In the genomic region with DNA sequence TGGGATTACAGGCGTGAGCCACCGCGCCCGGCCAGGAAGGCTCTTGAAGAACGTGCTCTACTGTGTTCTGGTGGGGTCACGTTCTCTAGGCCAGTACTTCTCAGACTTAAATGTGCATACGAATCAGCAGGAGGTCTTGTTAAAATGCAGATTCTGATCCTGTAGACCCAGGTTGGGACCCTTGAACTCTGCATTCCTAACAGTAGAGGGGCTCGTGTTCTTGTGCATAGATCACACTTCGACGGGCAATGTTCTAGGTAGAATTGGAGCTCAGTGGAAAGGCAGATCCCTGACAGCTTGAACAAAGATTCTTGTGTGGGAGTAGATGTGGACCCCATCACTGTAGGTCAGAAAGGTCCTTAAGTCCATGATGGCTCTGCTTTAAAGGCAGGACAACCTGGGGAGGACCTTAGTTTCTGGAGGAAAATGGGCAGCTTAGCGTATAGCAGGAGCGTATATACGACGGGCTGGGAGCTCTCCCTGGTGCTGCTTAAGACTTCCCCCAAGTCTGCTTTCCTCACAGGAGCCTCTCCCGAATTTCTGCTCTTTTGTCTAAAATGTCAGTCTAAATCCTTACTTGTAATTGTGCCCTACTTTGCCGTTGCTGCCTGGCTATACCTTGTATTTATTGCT, we compare ENCODE assay signal across 18 cellular contexts. TPM values are rescaled to one million over a fixed set of nuclear protein-coding genes. Genes with fewer than 3 reads are reported as not detected.
DNase-seq lines count a peak whose midpoint lies in the region; ATAC-seq, FAIRE-seq and TF ChIP-seq lines count a peak whose summit lies in the region.
"Had no signal": no experiment of that assay in that cellular context is flagged by ENCODE, and none has a peak within 500 bp of the region (broad histone marks: within the 10 kb centered on the region; RNA-seq: fewer than 3 reads in every experiment).

No MANE protein-coding gene starts in this region.

- H3K4ac ChIP-seq in mesenchymal stem cell (ENCODE audit: low read depth in 1 of 2, low read length in 2 of 2), result no peak overlapping the region

- TF ChIP-seq CTCF in endothelial cell of umbilical vein (IDR thresholded peaks at IDR 0.05; ENCODE audit: extremely low read depth in 1 of 2, insufficient read depth in 1 of 2, low read depth in 1 of 2, low read length in 2 of 2) (no peak), upper lobe of left lung (IDR thresholded peaks at IDR 0.05) (no peak)

- no peaks in the 10 kb centered on the region for H3K9me1 ChIP-seq in endothelial cell of umbilical vein (replicated peaks; ENCODE audit: control insufficient read depth, extremely low read depth, insufficient read depth, low read length)

- DNase-seq in GM03348 (ENCODE audit: low spot score), result peak; percentile 29
- peak; percentile 38 to 61 for DNase-seq in SJCRH30
- DNase-seq in endothelial cell of umbilical vein (ENCODE audit: low read depth, low spot score), result peak; percentile 40
- peak; percentile 57 for DNase-seq in mesenchymal stem cell
- DNase-seq in activated CD4-positive, alpha-beta T cell treated with anti-CD3 and anti-CD28 coated beads for 4 hours, result no peak
- DNase-seq in upper lobe of left lung, result no peak
- DNase-seq in cerebellar nuclear complex (lab: John Stamatoyannopoulos, UW), result no peak
- DNase-seq: activated CD4-positive, alpha-beta T cell treated with anti-CD3 and anti-CD28 coated beads for 1 hour; activated T-cell treated with anti-CD3 and anti-CD28 coated beads, Interleukin-2, amount 50 U/mL, for 24 hours; amniotic stem cell; HFFc6; mucosa of descending colon; NK-92 treated with Interleukin-12 subunit alpha and Interleukin-12 subunit beta, amount 100 ng/mL, for 24 hours had no signal

- H2AFZ ChIP-seq in endothelial cell of umbilical vein (ENCODE audit: low read depth, low read length), result no peak overlapping the region
- no peak overlapping the region for H2AFZ ChIP-seq in mesenchymal stem cell (ENCODE audit: low read depth, low read length)

- 24% methylated on average over 12 of the region's 16 CpGs for WGBS in mesenchymal stem cell
- WGBS in upper lobe of left lung, 2 donors, result 32 to 55% methylated on average over 10 to 13 of the region's 16 CpGs

- H3K9ac ChIP-seq in endothelial cell of umbilical vein (replicated peaks; ENCODE audit: extremely low read depth, insufficient read depth, low read length), result no peak overlapping the region
- no peak overlapping the region for H3K9ac ChIP-seq in mesenchymal stem cell (ENCODE audit: low read length)
- H3K9ac ChIP-seq: BLaER1 treated with 17β-estradiol and CSF1 and Interleukin-3, amounts not matched to agents 10 nM and 100 nM had no signal

- POLR2A ChIA-PET in endothelial cell of umbilical vein (lab: Charles Lee), result interaction anchor here (0.6 kb wide), 1 partner anchor 23 kb away, joined by 3 read pairs; no protein-coding TSS in a partner anchor

- CTCF ChIA-PET in endothelial cell of umbilical vein (lab: Charles Lee), result interaction anchor here (0.7 to 1.8 kb wide), 7 partner anchors 11 to 173 kb away, joined by 3 to 5 read pairs (median 3); a partner anchor contains a TSS

- H3K23ac ChIP-seq in mesenchymal stem cell (ENCODE audit: low read length in 2 of 2), result no peak overlapping the region

- H4K20me1 ChIP-seq in endothelial cell of umbilical vein (replicated peaks; ENCODE audit: control insufficient read depth, extremely low read depth, insufficient read depth, low read length), result no peaks in the 10 kb centered on the region
- H4K20me1 ChIP-seq: BLaER1 treated with 17β-estradiol and CSF1 and Interleukin-3, amounts not matched to agents 10 nM and 100 nM had no signal

- H3K4me3 ChIP-seq in SJCRH30, result no peak overlapping the region
- H3K4me3 ChIP-seq in endothelial cell of umbilical vein (replicated peaks in 1 of 3; ENCODE audit: insufficient read depth in 1 of 3, low read depth in 1 of 3, low read length in 3 of 3), result no peak overlapping the region
- H3K4me3 ChIP-seq in mesenchymal stem cell (ENCODE audit: insufficient read depth in 1 of 2, low read depth in 1 of 2, low read length in 2 of 2), result no peak overlapping the region
- H3K4me3 ChIP-seq in upper lobe of left lung, result no peak overlapping the region
- H3K4me3 ChIP-seq: BLaER1 treated with 17β-estradiol and CSF1 and Interleukin-3, amounts not matched to agents 10 nM and 100 nM; K562; mucosa of descending colon had no signal

- no peak overlapping the region for H3K14ac ChIP-seq in mesenchymal stem cell (ENCODE audit: low read length in 2 of 2)

- no peaks in the 10 kb centered on the region for H3K79me1 ChIP-seq in mesenchymal stem cell (replicated peaks; ENCODE audit: low read length, poor library complexity, severe bottlenecking)

- H3K4me2 ChIP-seq in endothelial cell of umbilical vein (ENCODE audit: insufficient read depth, low read length) (no peak overlapping the region), mesenchymal stem cell (ENCODE audit: low read length, poor library complexity, severe bottlenecking) (no peak overlapping the region)

- dilution Hi-C loops in endothelial cell of umbilical vein (cut with MboI; ENCODE audit: extremely low pct_ligation_motif_present, low sequenced_read_pairs), result no loop called here

- H4K8ac ChIP-seq in mesenchymal stem cell (ENCODE audit: low read length), result no peak overlapping the region

- no TSS peak for BruUV-seq in endothelial cell of umbilical vein (replicated peaks; lab: Mats Ljungman, UMichigan)

- ATAC-seq in HG02759 (IDR thresholded peaks at IDR 0.05; ENCODE audit: unreplicated experiment) (no peak), upper lobe of left lung (ENCODE audit: low FRiP score in 2 of 2) (no peak)
- ATAC-seq: K562; mucosa of descending colon; stimulated activated memory B cell treated with anti-CD40 and anti-IgM and Interleukin-4, amounts not matched to agents 10 μg/mL and 1 μg/mL and 100 μg/mL, for 72 hours had no signal

- no peaks in the 10 kb centered on the region for H3K79me2 ChIP-seq in endothelial cell of umbilical vein (ENCODE audit: control insufficient read depth, insufficient read depth, low read length)

- no peaks in the 10 kb centered on the region for H3K36me3 ChIP-seq in SJCRH30
- no peaks in the 10 kb centered on the region for H3K36me3 ChIP-seq in endothelial cell of umbilical vein (ENCODE audit: control insufficient read depth in 2 of 2, extremely low read depth in 1 of 2, insufficient read depth in 2 of 2, low read length in 2 of 2)
- H3K36me3 ChIP-seq in mesenchymal stem cell (ENCODE audit: control insufficient read depth in 1 of 2, insufficient read depth in 2 of 2, low read depth in 1 of 2, low read length in 2 of 2), result no peaks in the 10 kb centered on the region
- H3K36me3 ChIP-seq in upper lobe of left lung, result no peaks in the 10 kb centered on the region
- H3K36me3 ChIP-seq: BLaER1 treated with 17β-estradiol and CSF1 and Interleukin-3, amounts not matched to agents 10 nM and 100 nM had no signal

- no peak overlapping the region for H2BK15ac ChIP-seq in mesenchymal stem cell (ENCODE audit: low read depth, poor library complexity, severe bottlenecking)

- no peaks in the 10 kb centered on the region for H3K4me1 ChIP-seq in SJCRH30
- H3K4me1 ChIP-seq in endothelial cell of umbilical vein (ENCODE audit: control insufficient read depth, extremely low read depth, insufficient read depth, low read length), result no peaks in the 10 kb centered on the region
- H3K4me1 ChIP-seq in mesenchymal stem cell (ENCODE audit: control insufficient read depth, insufficient read depth, low read depth, low read length), result no peaks in the 10 kb centered on the region
- no peaks in the 10 kb centered on the region for H3K4me1 ChIP-seq in upper lobe of left lung

- no peak for TF ChIP-seq EP300 in upper lobe of left lung (IDR thresholded peaks at IDR 0.05)

- H2BK120ac ChIP-seq in mesenchymal stem cell (ENCODE audit: low read depth, low read length), result no peak overlapping the region

- intact Hi-C loops in endothelial cell of umbilical vein (cut with micrococcal nuclease), result no loop called here

- peak; percentile 66 for FAIRE-seq in endothelial cell of umbilical vein (lab: Jason Lieb, UNC)
- FAIRE-seq: K562 had no signal

- H2BK5ac ChIP-seq in mesenchymal stem cell (ENCODE audit: low read depth, low read length, poor library complexity, severe bottlenecking), result no peak overlapping the region

- no peaks in the 10 kb centered on the region for H3K9me3 ChIP-seq in SJCRH30 (replicated peaks)
- no peaks in the 10 kb centered on the region for H3K9me3 ChIP-seq in endothelial cell of umbilical vein (replicated peaks; ENCODE audit: control insufficient read depth, insufficient read depth, low read length)
- H3K9me3 ChIP-seq in mesenchymal stem cell (ENCODE audit: control insufficient read depth, low read length), result no peaks in the 10 kb centered on the region
- H3K9me3 ChIP-seq in upper lobe of left lung, result no peaks in the 10 kb centered on the region
- H3K9me3 ChIP-seq: BLaER1 treated with 17β-estradiol and CSF1 and Interleukin-3, amounts not matched to agents 10 nM and 100 nM; mucosa of descending colon had no signal

- H3K18ac ChIP-seq in mesenchymal stem cell (ENCODE audit: low read depth in 1 of 2, low read length in 2 of 2), result no peak overlapping the region

- TF ChIP-seq POLR2A in endothelial cell of umbilical vein (IDR thresholded peaks at IDR 0.05; ENCODE audit: low read depth, low read length) (no peak), upper lobe of left lung (IDR thresholded peaks at IDR 0.05) (no peak)

- H2AK5ac ChIP-seq in mesenchymal stem cell (ENCODE audit: low read length, severe bottlenecking), result no peak overlapping the region

- H3K27me3 ChIP-seq in SJCRH30 (no peaks in the 10 kb centered on the region; the same call in 1 of the 2 replicates), endothelial cell of umbilical vein (ENCODE audit: control insufficient read depth in 2 of 2, insufficient read depth in 2 of 2, low read length in 2 of 2) (peaks cover 19 to 23% of the 10 kb centered on the region in 2 experiments), mesenchymal stem cell (ENCODE audit: control insufficient read depth in 1 of 2, insufficient read depth in 1 of 2, low read length in 2 of 2) (peaks cover 17 to 45% of the 10 kb centered on the region in 2 experiments), upper lobe of left lung (no peaks in the 10 kb centered on the region)

- no peak overlapping the region for H4K91ac ChIP-seq in mesenchymal stem cell (ENCODE audit: low read length)

- H2BK12ac ChIP-seq in mesenchymal stem cell (ENCODE audit: low read length in 2 of 2), result no peak overlapping the region

- H3K27ac ChIP-seq in SJCRH30 (no peak overlapping the region), endothelial cell of umbilical vein (ENCODE audit: insufficient read depth, low read depth, low read length) (no peak overlapping the region), mesenchymal stem cell (ENCODE audit: low read length, poor library complexity, severe bottlenecking) (no peak overlapping the region), upper lobe of left lung (no peak overlapping the region)
- H3K27ac ChIP-seq: BLaER1 treated with 17β-estradiol and CSF1 and Interleukin-3, amounts not matched to agents 10 nM and 100 nM had no signal

RNA-seq across cellular contexts. Expression of a gene that starts 16.9 kb away (rescaled TPM):
- 27.3 and 32.2 TPM in 2 replicates for total RNA-seq in SJCRH30 (2014; rRNA removed; shearing (Covaris generic))
- total RNA-seq in endothelial cell of umbilical vein, result 0.32 and 1.2 TPM in 2 replicates
- polyA plus RNA-seq in endothelial cell of umbilical vein, result 0.28 TPM in 1 of 2 replicates, not detected in the other
- polyA plus RNA-seq in endothelial cell of umbilical vein (2011; cell fraction: cytosol; rRNA removed), result 0.13 and 0.19 TPM in 2 replicates
- 0.17 TPM in 1 of 2 replicates, not detected in the other for polyA plus RNA-seq in endothelial cell of umbilical vein (2011; cell fraction: nucleus; rRNA removed)
- 0.14 and 0.40 TPM in 2 replicates for polyA plus RNA-seq in endothelial cell of umbilical vein (2012)
- not detected in 2 replicates for polyA minus RNA-seq in endothelial cell of umbilical vein
- 4.8 TPM for polyA minus RNA-seq in endothelial cell of umbilical vein (2011; cell fraction: cytosol; rRNA and poly(A)+ RNA removed)
- not detected in 2 replicates for polyA minus RNA-seq in endothelial cell of umbilical vein (2011; cell fraction: nucleus; rRNA and poly(A)+ RNA removed)
- 0.94 TPM for polyA plus RNA-seq in mesenchymal stem cell (2013, experiment 1 of 2)
- polyA plus RNA-seq in mesenchymal stem cell (2013, experiment 2 of 2), result 1.0 TPM
- total RNA-seq in upper lobe of left lung, result 10 to 100 TPM in 1 of 6 donors, 1 to 10 TPM in 1, under 1 TPM in 3, not detected in 1; 0.11 to 10.8 (median 0.80) TPM
- total RNA-seq: G401, HFFc6, K562 had no signal
- polyA plus RNA-seq: K562 had no signal

RNA-seq across cellular contexts. Expression of a gene that starts 48.4 kb away (rescaled TPM):
- 116 and 176 TPM in 2 replicates for total RNA-seq in SJCRH30 (2014; rRNA removed; shearing (Covaris generic))
- 218 and 231 TPM in 2 replicates for total RNA-seq in endothelial cell of umbilical vein
- polyA plus RNA-seq in endothelial cell of umbilical vein, result 31.6 and 33.4 TPM in 2 replicates
- 18.4 and 24.6 TPM in 2 replicates for polyA plus RNA-seq in endothelial cell of umbilical vein (2011; cell fraction: cytosol; rRNA removed)
- polyA plus RNA-seq in endothelial cell of umbilical vein (2011; cell fraction: nucleus; rRNA removed), result 56.7 and 57.1 TPM in 2 replicates
- 108 and 161 TPM in 2 replicates for polyA plus RNA-seq in endothelial cell of umbilical vein (2012)
- polyA minus RNA-seq in endothelial cell of umbilical vein, result 96.0 and 102 TPM in 2 replicates
- polyA minus RNA-seq in endothelial cell of umbilical vein (2011; cell fraction: cytosol; rRNA and poly(A)+ RNA removed), result 177 TPM
- polyA minus RNA-seq in endothelial cell of umbilical vein (2011; cell fraction: nucleus; rRNA and poly(A)+ RNA removed), result 124 and 127 TPM in 2 replicates
- polyA plus RNA-seq in mesenchymal stem cell (2013, experiment 1 of 2), result 86.7 TPM
- polyA plus RNA-seq in mesenchymal stem cell (2013, experiment 2 of 2), result 85.0 TPM
- 100 to 1,000 TPM in 2 of 6 donors, 10 to 100 TPM in 4; 39.7 to 161 (median 71.9) TPM for total RNA-seq in upper lobe of left lung

Comparison
In these comparisons a context has a peak if more than half of its experiments do, and no peak if none do; other contexts are left out.
1. DNase-seq: peak in GM03348 (single experiment), SJCRH30 (2 of 2), endothelial cell of umbilical vein (single experiment) and mesenchymal stem cell (single experiment); none in activated CD4-positive, alpha-beta T cell treated with anti-CD3 and anti-CD28 coated beads for 4 hours (0 of 2), upper lobe of left lung (0 of 2) and cerebellar nuclear complex (0 of 2).